Comparison of ENCODE assay signal across 30 cellular contexts in genomic region chr1:69691179-69691578, GRCh38.
DNase-seq lines count a peak whose midpoint lies in the region; ATAC-seq and TF ChIP-seq lines count a peak whose summit lies in the region.
"Had no signal": no experiment of that assay in that cellular context is flagged by ENCODE, and none has a peak within 500 bp of the region (broad histone marks: within the 10 kb centered on the region; RNA-seq: fewer than 3 reads in every experiment).

No MANE protein-coding gene starts in this region.

- H3K79me2 ChIP-seq in SK-N-SH (ENCODE audit: insufficient read depth): no peaks in the 10 kb centered on the region

- H2AFZ ChIP-seq in SK-N-SH (ENCODE audit: low read depth): no peak overlapping the region

- POLR2A ChIA-PET in SK-N-SH (lab: Yijun Ruan, JAX): no interaction called here

- H3K4me3 ChIP-seq in SK-N-SH (ENCODE audit: low read depth in 2 of 2, low read length in 1 of 2) (no peak overlapping the region), neutrophil (ENCODE audit: low read depth in 1 of 2, low read length in 1 of 2) (no peak overlapping the region), dorsolateral prefrontal cortex (no peak overlapping the region)
- H3K4me3 ChIP-seq: A549; BLaER1; BLaER1 treated with 17β-estradiol and CSF1 and Interleukin-3, amounts not matched to agents 10 nM and 100 nM had no signal

- no peaks in the 10 kb centered on the region for H3K27me3 ChIP-seq in SK-N-SH (ENCODE audit: insufficient read depth)
- H3K27me3 ChIP-seq in neutrophil: no peaks in the 10 kb centered on the region
- H3K27me3 ChIP-seq in dorsolateral prefrontal cortex: no peaks in the 10 kb centered on the region
- H3K27me3 ChIP-seq: BE2C; BLaER1; BLaER1 treated with 17β-estradiol and CSF1 and Interleukin-3, amounts not matched to agents 10 nM and 100 nM had no signal

- H3K4me2 ChIP-seq in SK-N-SH: no peak overlapping the region
- H3K4me2 ChIP-seq: A549, BLaER1 had no signal

- H3K9ac ChIP-seq in SK-N-SH: no peak overlapping the region
- H3K9ac ChIP-seq: BLaER1; BLaER1 treated with 17β-estradiol and CSF1 and Interleukin-3, amounts not matched to agents 10 nM and 100 nM had no signal

- peaks cover 0 to 10% of the 10 kb centered on the region in 2 experiments; a peak in 2 of 4 replicates for H3K4me1 ChIP-seq in SK-N-SH (ENCODE audit: control insufficient read depth in 1 of 2, insufficient read depth in 2 of 2, low read depth in 1 of 2, low read length in 1 of 2)
- H3K4me1 ChIP-seq in neutrophil (ENCODE audit: control insufficient read depth in 1 of 2, insufficient read depth in 1 of 2, low read depth in 1 of 2, low read length in 1 of 2): peaks cover 42 to 54% of the 10 kb centered on the region in 2 experiments
- H3K4me1 ChIP-seq: A549, BLaER1, Caco-2 had no signal

- intact Hi-C loops in dorsolateral prefrontal cortex (cut with DNase I): no loop called here

- H3K36me3 ChIP-seq in SK-N-SH (replicated peaks in 1 of 2; ENCODE audit: control insufficient read depth in 1 of 2, insufficient read depth in 2 of 2, low read length in 1 of 2): no peaks in the 10 kb centered on the region
- H3K36me3 ChIP-seq in neutrophil: no peaks in the 10 kb centered on the region
- H3K36me3 ChIP-seq: BE2C; BLaER1; BLaER1 treated with 17β-estradiol and CSF1 and Interleukin-3, amounts not matched to agents 10 nM and 100 nM had no signal

- CTCF ChIA-PET in SK-N-SH (lab: Yijun Ruan, JAX): no interaction called here

- H3F3A ChIP-seq in SK-N-SH (replicated peaks; ENCODE audit: insufficient read depth): no peaks in the 10 kb centered on the region

- H3K27ac ChIP-seq in SK-N-SH (ENCODE audit: low read depth in 2 of 2, low read length in 1 of 2) (peak overlapping the region in 1 of 2 experiments; percentile 77; a peak in 2 of 4 replicates), neutrophil (peak overlapping the region; percentile 66), dorsolateral prefrontal cortex (no peak overlapping the region)
- H3K27ac ChIP-seq: 22Rv1, A549, BLaER1, C4-2B had no signal

- H3K9me3 ChIP-seq in SK-N-SH (no peaks in the 10 kb centered on the region; the same call in 1 of the 2 replicates), neutrophil (no peaks in the 10 kb centered on the region)
- H3K9me3 ChIP-seq: A549, BE2C, BLaER1, Caco-2 had no signal

- no peaks in the 10 kb centered on the region for H3K9me2 ChIP-seq in SK-N-SH

- DNase-seq in SK-N-SH (peak; percentile 9), NCI-H748 treated with DMSO at 0.1 percent for 48 hours (lab: John Stamatoyannopoulos, UW) (no peak), dorsolateral prefrontal cortex (no peak), T-helper 9 cell (no peak)
- DNase-seq: 8988T; ACHN; BE2C; C1 segment of cervical spinal cord; Caco-2; Calu3; CD4-positive, alpha-beta memory T cell; CD4-positive, alpha-beta T cell; CD4-positive, CD25-positive, alpha-beta regulatory T cell; CD8-positive, alpha-beta memory T cell; CD8-positive, alpha-beta T cell; COR-L47; DMS 273 treated with DMSO at 0.1 percent for 48 hours; DMS153; DMS53; DMS79; DMS79 treated with DMSO at 0.1 percent for 48 hours; DND-41; EL had no signal

- no peak for TF ChIP-seq CTCF in SK-N-SH (IDR thresholded peaks at IDR 0.05)
- TF ChIP-seq CTCF in neutrophil (IDR thresholded peaks at IDR 0.05): no peak
- no peak for TF ChIP-seq CTCF in dorsolateral prefrontal cortex (IDR thresholded peaks at IDR 0.05 in 54 of 56, conservative IDR thresholded peaks at IDR 0.05 in 2 of 56; ENCODE audit: low read depth in 1 of 56, partially characterized antibody in 56 of 56)

- TF ChIP-seq RAD21 in SK-N-SH (IDR thresholded peaks at IDR 0.05; ENCODE audit: low read length): no peak; the same call in 1 of the 2 replicates

- TF ChIP-seq EP300 in SK-N-SH (IDR thresholded peaks at IDR 0.05; ENCODE audit: borderline replicate concordance in 1 of 2, low read depth in 1 of 2, low read length in 1 of 2): peak in 1 of 2 experiments; percentile 90; a peak in 2 of 4 replicates

- no peak for ATAC-seq in SK-N-SH treated with all-trans-retinoic acid at 6 μM for 48 hours
- ATAC-seq: A549; CD8-positive, alpha-beta T cell had no signal

- 7% methylated on average over 3 of the region's 3 CpGs for WGBS in SK-N-SH (ENCODE audit: low lambda C conversion rate)

- no peaks in the 10 kb centered on the region for H4K20me1 ChIP-seq in SK-N-SH (ENCODE audit: insufficient read depth)
- H4K20me1 ChIP-seq: BLaER1; BLaER1 treated with 17β-estradiol and CSF1 and Interleukin-3, amounts not matched to agents 10 nM and 100 nM had no signal

TF ChIP-seq in SK-N-SH, 30 proteins besides CTCF, POLR2A, EP300 and RAD21:
- TF ChIP-seq GATA2 (CRISPR knock-in tag; IDR thresholded peaks at IDR 0.05) (peak; percentile 85), CHD2 (IDR thresholded peaks at IDR 0.05; ENCODE audit: low read length, partially characterized antibody) (peak; percentile 71), MXI1 (IDR thresholded peaks at IDR 0.05; ENCODE audit: low read depth, low read length) (no peak), FOXJ3 (CRISPR knock-in tag; IDR thresholded peaks at IDR 0.05) (peak; percentile 14; the same call in 1 of the 2 replicates), RCOR1 (IDR thresholded peaks at IDR 0.05; ENCODE audit: low read length) (peak; percentile 85)
TF ChIP-seq in SK-N-SH: peak in this region for 4.

TF ChIP-seq in SK-N-SH treated with all-trans-retinoic acid at 6 μM for 48 hours, 23 proteins besides CTCF, POLR2A, EP300 and RAD21:
- no peak for TF ChIP-seq PPARA (CRISPR knock-in tag; IDR thresholded peaks at IDR 0.05; ENCODE audit: borderline replicate concordance)
- no peak for TF ChIP-seq RARB (CRISPR knock-in tag; IDR thresholded peaks at IDR 0.05)
- 0 out of 2 replicates have a peak, but pooled peaks have one; percentile 22 for TF ChIP-seq TCF4 (CRISPR knock-in tag; IDR thresholded peaks at IDR 0.05; ENCODE audit: borderline replicate concordance)
- no peak for TF ChIP-seq GLIS3 (CRISPR knock-in tag; IDR thresholded peaks at IDR 0.05)
TF ChIP-seq in SK-N-SH treated with all-trans-retinoic acid at 6 μM for 48 hours: peak in this region for 1.
